ENCODE assay signal across 2 cellular contexts in the genomic region with DNA sequence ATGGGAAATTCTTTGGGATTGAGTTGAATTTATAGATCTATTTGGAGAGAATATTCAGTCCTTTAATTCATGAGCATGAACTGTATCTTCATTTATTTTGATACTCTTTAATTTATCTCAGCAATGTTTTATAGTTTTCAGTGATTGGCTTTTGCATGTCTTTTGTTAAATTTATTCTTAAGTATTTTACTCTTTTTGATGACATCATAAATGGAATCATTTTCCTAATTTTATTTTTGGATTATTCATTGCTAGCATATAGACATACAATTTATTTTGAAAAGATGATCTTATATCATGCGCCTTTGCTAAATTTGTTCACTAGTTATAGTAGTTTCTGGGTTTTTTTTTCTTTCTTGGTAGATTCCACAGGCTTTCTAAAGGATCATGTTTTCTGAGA.
TF ChIP-seq lines count a peak whose summit lies in the region.

No MANE protein-coding gene starts in this region.

TF ChIP-seq in HepG2, 621 proteins besides CTCF, POLR2A, EP300 and RAD21 (continued from another document):
- TF ChIP-seq, protein P1, sequence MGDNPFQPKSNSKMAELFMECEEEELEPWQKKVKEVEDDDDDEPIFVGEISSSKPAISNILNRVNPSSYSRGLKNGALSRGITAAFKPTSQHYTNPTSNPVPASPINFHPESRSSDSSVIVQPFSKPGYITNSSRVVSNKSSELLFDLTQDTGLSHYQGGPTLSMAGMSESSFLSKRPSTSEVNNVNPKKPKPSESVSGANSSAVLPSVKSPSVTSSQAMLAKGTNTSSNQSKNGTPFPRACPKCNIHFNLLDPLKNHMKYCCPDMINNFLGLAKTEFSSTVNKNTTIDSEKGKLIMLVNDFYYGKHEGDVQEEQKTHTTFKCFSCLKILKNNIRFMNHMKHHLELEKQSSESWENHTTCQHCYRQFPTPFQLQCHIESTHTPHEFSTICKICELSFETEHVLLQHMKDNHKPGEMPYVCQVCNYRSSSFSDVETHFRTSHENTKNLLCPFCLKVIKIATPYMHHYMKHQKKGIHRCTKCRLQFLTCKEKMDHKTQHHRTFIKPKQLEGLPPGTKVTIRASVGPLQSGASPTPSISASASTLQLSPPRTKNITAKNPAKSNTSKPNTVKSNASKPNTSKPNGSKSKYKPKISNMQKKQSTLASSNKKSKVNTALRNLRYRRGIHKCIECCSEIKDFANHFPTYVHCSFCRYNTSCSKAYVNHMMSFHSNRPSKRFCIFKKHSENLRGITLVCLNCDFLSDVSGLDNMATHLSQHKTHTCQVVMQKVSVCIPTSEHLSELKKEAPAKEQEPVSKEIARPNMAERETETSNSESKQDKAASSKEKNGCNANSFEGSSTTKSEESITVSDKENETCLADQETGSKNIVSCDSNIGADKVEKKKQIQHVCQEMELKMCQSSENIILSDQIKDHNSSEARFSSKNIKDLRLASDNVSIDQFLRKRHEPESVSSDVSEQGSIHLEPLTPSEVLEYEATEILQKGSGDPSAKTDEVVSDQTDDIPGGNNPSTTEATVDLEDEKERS (CRISPR knock-in tag; IDR thresholded peaks at IDR 0.05), result no peak
- TF ChIP-seq, protein P2, sequence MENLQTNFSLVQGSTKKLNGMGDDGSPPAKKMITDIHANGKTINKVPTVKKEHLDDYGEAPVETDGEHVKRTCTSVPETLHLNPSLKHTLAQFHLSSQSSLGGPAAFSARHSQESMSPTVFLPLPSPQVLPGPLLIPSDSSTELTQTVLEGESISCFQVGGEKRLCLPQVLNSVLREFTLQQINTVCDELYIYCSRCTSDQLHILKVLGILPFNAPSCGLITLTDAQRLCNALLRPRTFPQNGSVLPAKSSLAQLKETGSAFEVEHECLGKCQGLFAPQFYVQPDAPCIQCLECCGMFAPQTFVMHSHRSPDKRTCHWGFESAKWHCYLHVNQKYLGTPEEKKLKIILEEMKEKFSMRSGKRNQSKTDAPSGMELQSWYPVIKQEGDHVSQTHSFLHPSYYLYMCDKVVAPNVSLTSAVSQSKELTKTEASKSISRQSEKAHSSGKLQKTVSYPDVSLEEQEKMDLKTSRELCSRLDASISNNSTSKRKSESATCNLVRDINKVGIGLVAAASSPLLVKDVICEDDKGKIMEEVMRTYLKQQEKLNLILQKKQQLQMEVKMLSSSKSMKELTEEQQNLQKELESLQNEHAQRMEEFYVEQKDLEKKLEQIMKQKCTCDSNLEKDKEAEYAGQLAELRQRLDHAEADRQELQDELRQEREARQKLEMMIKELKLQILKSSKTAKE (CRISPR knock-in tag; IDR thresholded peaks at IDR 0.05; ENCODE audit: borderline replicate concordance), result no peak

TF ChIP-seq in GM12878, 131 proteins besides CTCF, POLR2A, EP300 and RAD21 (continued from another document):
- TF ChIP-seq CUX1 (IDR thresholded peaks at IDR 0.05; ENCODE audit: insufficient replicate concordance, low read depth, low read length), result no peak
- no peak for TF ChIP-seq RCOR1 (conservative IDR thresholded peaks at IDR 0.05; ENCODE audit: low read depth, low read length)
- TF ChIP-seq MEF2B (IDR thresholded peaks at IDR 0.05; ENCODE audit: partially characterized antibody, poor library complexity, severe bottlenecking), result no peak
- TF ChIP-seq, protein P3, sequence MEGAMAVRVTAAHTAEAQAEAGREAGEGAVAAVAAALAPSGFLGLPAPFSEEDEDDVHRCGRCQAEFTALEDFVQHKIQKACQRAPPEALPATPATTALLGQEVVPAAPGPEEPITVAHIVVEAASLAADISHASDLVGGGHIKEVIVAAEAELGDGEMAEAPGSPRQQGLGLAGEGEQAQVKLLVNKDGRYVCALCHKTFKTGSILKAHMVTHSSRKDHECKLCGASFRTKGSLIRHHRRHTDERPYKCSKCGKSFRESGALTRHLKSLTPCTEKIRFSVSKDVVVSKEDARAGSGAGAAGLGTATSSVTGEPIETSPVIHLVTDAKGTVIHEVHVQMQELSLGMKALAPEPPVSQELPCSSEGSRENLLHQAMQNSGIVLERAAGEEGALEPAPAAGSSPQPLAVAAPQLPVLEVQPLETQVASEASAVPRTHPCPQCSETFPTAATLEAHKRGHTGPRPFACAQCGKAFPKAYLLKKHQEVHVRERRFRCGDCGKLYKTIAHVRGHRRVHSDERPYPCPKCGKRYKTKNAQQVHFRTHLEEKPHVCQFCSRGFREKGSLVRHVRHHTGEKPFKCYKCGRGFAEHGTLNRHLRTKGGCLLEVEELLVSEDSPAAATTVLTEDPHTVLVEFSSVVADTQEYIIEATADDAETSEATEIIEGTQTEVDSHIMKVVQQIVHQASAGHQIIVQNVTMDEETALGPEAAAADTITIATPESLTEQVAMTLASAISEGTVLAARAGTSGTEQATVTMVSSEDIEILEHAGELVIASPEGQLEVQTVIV (IDR thresholded peaks at IDR 0.05; ENCODE audit: borderline replicate concordance, partially characterized antibody), result no peak
- TF ChIP-seq ATF7 (IDR thresholded peaks at IDR 0.05; ENCODE audit: low read depth), result peak; percentile 34; the same call in 1 of the 2 replicates
